In genomic region chr11:199004-199581, GRCh38 we compare ENCODE assay signal across 1 cellular context.
TF ChIP-seq lines count a peak whose summit lies in the region.

No MANE protein-coding gene starts in this region.

TF ChIP-seq in GM12878, 131 proteins besides CTCF, POLR2A, EP300 and RAD21:
- TF ChIP-seq, protein P1, sequence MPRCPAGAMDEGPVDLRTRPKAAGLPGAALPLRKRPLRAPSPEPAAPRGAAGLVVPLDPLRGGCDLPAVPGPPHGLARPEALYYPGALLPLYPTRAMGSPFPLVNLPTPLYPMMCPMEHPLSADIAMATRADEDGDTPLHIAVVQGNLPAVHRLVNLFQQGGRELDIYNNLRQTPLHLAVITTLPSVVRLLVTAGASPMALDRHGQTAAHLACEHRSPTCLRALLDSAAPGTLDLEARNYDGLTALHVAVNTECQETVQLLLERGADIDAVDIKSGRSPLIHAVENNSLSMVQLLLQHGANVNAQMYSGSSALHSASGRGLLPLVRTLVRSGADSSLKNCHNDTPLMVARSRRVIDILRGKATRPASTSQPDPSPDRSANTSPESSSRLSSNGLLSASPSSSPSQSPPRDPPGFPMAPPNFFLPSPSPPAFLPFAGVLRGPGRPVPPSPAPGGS (IDR thresholded peaks at IDR 0.05; ENCODE audit: borderline replicate concordance, insufficient read depth, low read depth, low read length, poor library complexity, severe bottlenecking), result no peak
- no peak for TF ChIP-seq SIN3A (IDR thresholded peaks at IDR 0.05; ENCODE audit: low read depth, low read length)
- TF ChIP-seq ATF2 (IDR thresholded peaks at IDR 0.05; ENCODE audit: low read length), result no peak
- TF ChIP-seq ZSCAN29 (IDR thresholded peaks at IDR 0.05), result no peak
- TF ChIP-seq SREBF2 (IDR thresholded peaks at IDR 0.05; ENCODE audit: low read length), result no peak
- TF ChIP-seq ZBED1 (IDR thresholded peaks at IDR 0.05; ENCODE audit: borderline replicate concordance), result no peak
- no peak for TF ChIP-seq EGR1 (IDR thresholded peaks at IDR 0.05; ENCODE audit: borderline replicate concordance in 1 of 2, low read depth in 2 of 2, low read length in 2 of 2)
- no peak for TF ChIP-seq NBN (IDR thresholded peaks at IDR 0.05)
- TF ChIP-seq HDGF (IDR thresholded peaks at IDR 0.05), result no peak
- no peak for TF ChIP-seq MYC (IDR thresholded peaks at IDR 0.05; ENCODE audit: insufficient read depth, insufficient read length, insufficient replicate concordance, low read length, severe bottlenecking)
- TF ChIP-seq ZNF687 (IDR thresholded peaks at IDR 0.05), result no peak
- no peak for TF ChIP-seq ZBTB33 (IDR thresholded peaks at IDR 0.05)
- TF ChIP-seq ELK1 (IDR thresholded peaks at IDR 0.05; ENCODE audit: low read depth, low read length), result no peak
- TF ChIP-seq, protein P2, sequence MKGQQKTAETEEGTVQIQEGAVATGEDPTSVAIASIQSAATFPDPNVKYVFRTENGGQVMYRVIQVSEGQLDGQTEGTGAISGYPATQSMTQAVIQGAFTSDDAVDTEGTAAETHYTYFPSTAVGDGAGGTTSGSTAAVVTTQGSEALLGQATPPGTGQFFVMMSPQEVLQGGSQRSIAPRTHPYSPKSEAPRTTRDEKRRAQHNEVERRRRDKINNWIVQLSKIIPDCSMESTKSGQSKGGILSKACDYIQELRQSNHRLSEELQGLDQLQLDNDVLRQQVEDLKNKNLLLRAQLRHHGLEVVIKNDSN (IDR thresholded peaks at IDR 0.05; ENCODE audit: borderline replicate concordance, extremely low read length, insufficient read depth, low read depth, low read length), result no peak
- TF ChIP-seq SREBF1 (IDR thresholded peaks at IDR 0.05; ENCODE audit: low read length), result no peak
- no peak for TF ChIP-seq TAF1 (IDR thresholded peaks at IDR 0.05; ENCODE audit: borderline replicate concordance, low read depth, low read length)
